In genomic region chr6:21279619-21280018, GRCh38 we compare ENCODE assay signal across 28 cellular contexts.
"Had no signal": no experiment of that assay in that cellular context is flagged by ENCODE, and none has a peak within 500 bp of the region (broad histone marks: within the 10 kb centered on the region; RNA-seq: fewer than 3 reads in every experiment).

No MANE protein-coding gene starts in this region.

- H3K4me3 Mint-ChIP-seq: activated B cell treated with CpG ODN at 0.5 μM for 24 hours; activated CD8-positive, alpha-beta T cell treated with anti-CD3 and anti-CD28 coated beads for 36 hours; activated naive CD8-positive, alpha-beta T cell; activated T-cell treated with anti-CD3 and anti-CD28 coated beads, Interleukin-2, amount 50 U/mL, for 4 hours; activated T-helper 17 cell treated with anti-CD3 and anti-CD28 coated beads, Interleukin-2, amount 50 U/mL, for 72 hours; effector memory CD8-positive, alpha-beta T cell; T-helper 1 cell treated with Interleukin-12 subunit alpha and Interleukin-12 subunit beta and Interleukin-4 antibody, amounts not matched to agents 30 μg/mL and 1 μg/mL, for 36 hours had no signal

- H3K4me1 Mint-ChIP-seq: activated B cell treated with CpG ODN at 0.5 μM for 24 hours; activated T-helper 17 cell treated with anti-CD3 and anti-CD28 coated beads, Interleukin-2, amount 50 U/mL, for 72 hours had no signal

- H3K27me3 Mint-ChIP-seq: activated B cell treated with CpG ODN at 0.5 μM for 24 hours; activated CD8-positive, alpha-beta T cell treated with anti-CD3 and anti-CD28 coated beads for 36 hours; activated T-helper 17 cell treated with anti-CD3 and anti-CD28 coated beads, Interleukin-2, amount 50 U/mL, for 72 hours had no signal

- H3K9me3 Mint-ChIP-seq: activated B cell treated with CpG ODN at 0.5 μM for 24 hours; activated CD8-positive, alpha-beta T cell treated with anti-CD3 and anti-CD28 coated beads for 36 hours; activated T-cell treated with anti-CD3 and anti-CD28 coated beads, Interleukin-2, amount 50 U/mL, for 4 hours; activated T-helper 17 cell treated with anti-CD3 and anti-CD28 coated beads, Interleukin-2, amount 50 U/mL, for 72 hours; effector memory CD8-positive, alpha-beta T cell; T-helper 1 cell treated with Interleukin-12 subunit alpha and Interleukin-12 subunit beta and Interleukin-4 antibody, amounts not matched to agents 30 μg/mL and 1 μg/mL, for 36 hours had no signal

- H3K27ac ChIP-seq: esophagus squamous epithelium, gastroesophageal sphincter, WERI-Rb-1 had no signal

- H3K4me3 ChIP-seq: esophagus squamous epithelium, gastroesophageal sphincter had no signal

- H3K27me3 ChIP-seq: esophagus squamous epithelium, gastroesophageal sphincter had no signal

- H3K4me1 ChIP-seq: esophagus squamous epithelium, gastroesophageal sphincter had no signal

- H3K9me3 ChIP-seq: esophagus squamous epithelium, gastroesophageal sphincter had no signal

- H3K36me3 Mint-ChIP-seq: activated naive CD8-positive, alpha-beta T cell had no signal

- H3K36me3 ChIP-seq: esophagus squamous epithelium, gastroesophageal sphincter, WERI-Rb-1 had no signal

- ATAC-seq: activated CD4-positive, CD25-positive, alpha-beta regulatory T cell treated with anti-CD3 and anti-CD28 coated beads, Interleukin-2, amount 50 U/mL, for 24 hours; activated CD8-positive, alpha-beta T cell treated with anti-CD3 and anti-CD28 coated beads for 36 hours; activated T-cell treated with anti-CD3 and anti-CD28 coated beads, Interleukin-2, amount 50 U/mL, for 4 hours; activated T-helper 17 cell treated with anti-CD3 and anti-CD28 coated beads, Interleukin-2, amount 50 U/mL, for 72 hours; effector memory CD8-positive, alpha-beta T cell; gastroesophageal sphincter had no signal

- DNase-seq: activated B cell treated with CpG ODN at 0.5 μM for 24 hours; activated CD4-positive, alpha-beta T cell treated with anti-CD3 and anti-CD28 coated beads for 48 hours; activated CD4-positive, alpha-beta T cell treated with anti-CD3 and anti-CD28 coated beads, Interleukin-2, amount 50 U/mL, for 1 hour; activated CD4-positive, alpha-beta T cell treated with anti-CD3 and anti-CD28 coated beads, Interleukin-2, amount 50 U/mL, for 48 hours; activated CD8-positive, alpha-beta memory T cell treated with anti-CD3 and anti-CD28 coated beads for 24 hours; activated CD8-positive, alpha-beta T cell treated with anti-CD3 and anti-CD28 coated beads for 36 hours; activated effector memory CD4-positive, alpha-beta T cell treated with Interleukin-2 at 50 U/mL for 16 hours; activated gamma-delta T cell treated with Interleukin-2 at 50 U/mL for 16 hours; activated naive CD4-positive, alpha-beta T cell treated with anti-CD3 and anti-CD28 coated beads, Interleukin-2, amount 50 U/mL, for 16 hours; activated naive CD4-positive, alpha-beta T cell treated with Interleukin-2 at 50 U/mL for 16 hours; activated T-cell treated with anti-CD3 and anti-CD28 coated beads, Interleukin-2, amount 50 U/mL, for 4 hours; amniotic stem cell; anterior cingulate cortex; caudate nucleus; cortex of kidney; dermis blood vessel endothelial cell; effector CD4-positive, alpha-beta T cell; effector memory CD8-positive, alpha-beta T cell; erythroblast; esophagus squamous epithelium; foreskin melanocyte; T1000; WERI-Rb-1 had no signal

- H3K27ac Mint-ChIP-seq: activated B cell treated with CpG ODN at 0.5 μM for 24 hours; activated CD8-positive, alpha-beta T cell treated with anti-CD3 and anti-CD28 coated beads for 36 hours; activated naive CD8-positive, alpha-beta T cell; activated T-helper 17 cell treated with anti-CD3 and anti-CD28 coated beads, Interleukin-2, amount 50 U/mL, for 72 hours; effector memory CD8-positive, alpha-beta T cell; T-helper 1 cell treated with Interleukin-12 subunit alpha and Interleukin-12 subunit beta and Interleukin-4 antibody, amounts not matched to agents 30 μg/mL and 1 μg/mL, for 36 hours had no signal
